ENCODE assay signal across 28 cellular contexts in the genomic region with DNA sequence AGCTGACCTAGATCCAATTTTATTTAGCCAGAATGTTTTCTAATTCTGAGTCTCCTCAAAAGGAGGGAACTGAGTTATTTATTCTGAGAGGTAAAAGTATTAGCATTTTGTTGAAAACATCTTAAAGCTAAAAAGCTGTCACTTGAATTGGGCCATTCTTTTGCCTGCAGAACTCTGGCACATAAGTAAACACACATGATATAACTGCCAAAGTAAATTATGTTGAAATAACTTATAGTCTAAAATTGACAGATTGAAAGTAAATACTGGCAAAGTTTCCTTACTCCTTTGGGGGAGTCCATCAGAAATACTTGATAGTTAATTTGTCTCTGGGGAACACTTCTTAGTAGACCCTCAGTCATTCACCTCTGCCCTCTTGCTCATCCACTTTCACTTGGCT.
"Had no signal": no experiment of that assay in that cellular context is flagged by ENCODE, and none has a peak within 500 bp of the region (broad histone marks: within the 10 kb centered on the region; RNA-seq: fewer than 3 reads in every experiment).

No MANE protein-coding gene starts in this region.

- H3K27ac ChIP-seq: brain microvascular endothelial cell, coronary artery, dorsolateral prefrontal cortex, WERI-Rb-1 had no signal

- H3K36me3 ChIP-seq: brain microvascular endothelial cell, WERI-Rb-1 had no signal

- H3K4me3 ChIP-seq: coronary artery, dorsolateral prefrontal cortex had no signal

- FAIRE-seq: astrocyte, bronchial epithelial cell, frontal cortex had no signal

- DNase-seq: activated B cell treated with CpG ODN at 0.5 μM for 24 hours; activated CD4-positive, alpha-beta T cell treated with anti-CD3 and anti-CD28 coated beads for 48 hours; activated CD4-positive, alpha-beta T cell treated with anti-CD3 and anti-CD28 coated beads, Interleukin-2, amount 50 U/mL, for 1 hour; activated CD4-positive, alpha-beta T cell treated with anti-CD3 and anti-CD28 coated beads, Interleukin-2, amount 50 U/mL, for 48 hours; activated CD8-positive, alpha-beta memory T cell treated with anti-CD3 and anti-CD28 coated beads for 24 hours; activated CD8-positive, alpha-beta T cell treated with anti-CD3 and anti-CD28 coated beads for 36 hours; activated effector memory CD4-positive, alpha-beta T cell treated with Interleukin-2 at 50 U/mL for 16 hours; activated gamma-delta T cell treated with Interleukin-2 at 50 U/mL for 16 hours; activated naive CD4-positive, alpha-beta T cell treated with anti-CD3 and anti-CD28 coated beads, Interleukin-2, amount 50 U/mL, for 16 hours; activated naive CD4-positive, alpha-beta T cell treated with Interleukin-2 at 50 U/mL for 16 hours; activated T-cell treated with anti-CD3 and anti-CD28 coated beads, Interleukin-2, amount 50 U/mL, for 4 hours; amniotic stem cell; anterior cingulate cortex; brain microvascular endothelial cell; dorsolateral prefrontal cortex; effector memory CD4-positive, alpha-beta T cell; endodermal cell; foreskin fibroblast; T-cell; T1000; WERI-Rb-1 had no signal

- ATAC-seq: activated CD4-positive, CD25-positive, alpha-beta regulatory T cell treated with anti-CD3 and anti-CD28 coated beads, Interleukin-2, amount 50 U/mL, for 24 hours; activated CD8-positive, alpha-beta T cell treated with anti-CD3 and anti-CD28 coated beads for 36 hours; activated T-cell treated with anti-CD3 and anti-CD28 coated beads, Interleukin-2, amount 50 U/mL, for 4 hours; activated T-helper 17 cell treated with anti-CD3 and anti-CD28 coated beads, Interleukin-2, amount 50 U/mL, for 72 hours; esophagus mucosa; T-cell had no signal

- H3K27me3 ChIP-seq: brain microvascular endothelial cell had no signal
